In genomic region chr11:66371627-66372415, GRCh38 we compare ENCODE assay signal across 8 cellular contexts. TPM values are rescaled to one million over a fixed set of nuclear protein-coding genes. Genes with fewer than 3 reads are reported as not detected.
A peak's percentile ranks its signal among the peaks of the same experiment; 100 is the strongest.
DNase-seq lines count a peak whose midpoint lies in the region; ATAC-seq, FAIRE-seq and TF ChIP-seq lines count a peak whose summit lies in the region.

TSS of gene SLC29A2 (minus strand) at chr11:66371760. CDS start at chr11:66371591, 169 bp downstream.

- H3K27ac ChIP-seq in skeletal muscle tissue (ENCODE audit: low read depth, low read length), result peak within 1 kb of the TSS; percentile 81

- peak within 1 kb of the TSS; percentile 72 for H3K4me3 ChIP-seq in H7 (ENCODE audit: insufficient read depth, low read depth, low read length)
- peak within 1 kb of the TSS; percentile 82 for H3K4me3 ChIP-seq in adipocyte (ENCODE audit: low read length)
- peak within 1 kb of the TSS; percentile 69 to 83 (median 80) for H3K4me3 ChIP-seq in skeletal muscle tissue (ENCODE audit: low read length in 3 of 3)

- DNase-seq in D721Med (ENCODE audit: insufficient read length, low spot score), result peak; percentile 75
- DNase-seq in H7, result peak; percentile 99
- DNase-seq in NCI-H1092 (lab: John Stamatoyannopoulos, UW), result peak; percentile 72
- DNase-seq in adipocyte (ENCODE audit: low read depth), result peak; percentile 65
- DNase-seq in iPS DF 19.7 (ENCODE audit: low read depth, low spot score), result peak; percentile 79
- DNase-seq in EL, result no peak

- peak; percentile 67 for ATAC-seq in SK-N-SH treated with all-trans-retinoic acid at 6 μM for 48 hours

- peak within 1 kb of the TSS; percentile 78 for H3K9ac ChIP-seq in adipocyte (ENCODE audit: low read length)
- H3K9ac ChIP-seq in skeletal muscle tissue (ENCODE audit: low read depth in 1 of 3, low read length in 3 of 3), result peak within 1 kb of the TSS; percentile 72 to 83 (median 74)

- no peaks in the 10 kb centered on the region for H3K27me3 ChIP-seq in H7 (ENCODE audit: control insufficient read depth, insufficient read depth, low read length)
- H3K27me3 ChIP-seq in adipocyte (replicated peaks; ENCODE audit: control insufficient read depth, insufficient read depth, low read length), result peaks cover 1% of the 10 kb centered on the region
- no peaks in the 10 kb centered on the region for H3K27me3 ChIP-seq in skeletal muscle tissue (ENCODE audit: control insufficient read depth in 3 of 3, insufficient read depth in 3 of 3, low read length in 3 of 3)

- no peak for TF ChIP-seq CTCF in D721Med (IDR thresholded peaks at IDR 0.05; ENCODE audit: insufficient read depth, missing control alignments)

- no peaks in the 10 kb centered on the region for H3K9me3 ChIP-seq in adipocyte (ENCODE audit: control insufficient read depth, low read length)
- no peaks in the 10 kb centered on the region for H3K9me3 ChIP-seq in skeletal muscle tissue (ENCODE audit: control insufficient read depth in 3 of 3, low read length in 3 of 3)

- no peak for FAIRE-seq in D721Med (lab: Jason Lieb, UNC)

- peaks cover 26% of the 10 kb centered on the region for H3K36me3 ChIP-seq in H7 (replicated peaks; ENCODE audit: control insufficient read depth, insufficient read depth, low read length)
- no peaks in the 10 kb centered on the region for H3K36me3 ChIP-seq in adipocyte (ENCODE audit: control insufficient read depth, insufficient read depth, low read length, severe bottlenecking)
- peaks cover 17 to 22% (median 17%) of the 10 kb centered on the region in 3 donors for H3K36me3 ChIP-seq in skeletal muscle tissue (ENCODE audit: control insufficient read depth in 3 of 3, insufficient read depth in 3 of 3, low read length in 3 of 3)

- peaks cover 37% of the 10 kb centered on the region for H3K4me1 ChIP-seq in adipocyte (ENCODE audit: control insufficient read depth, insufficient read depth, low read length)
- H3K4me1 ChIP-seq in skeletal muscle tissue (ENCODE audit: control insufficient read depth in 3 of 3, insufficient read depth in 3 of 3, low read length in 3 of 3), result peaks cover 44 to 49% (median 48%) of the 10 kb centered on the region in 3 donors

TF ChIP-seq in SK-N-SH treated with all-trans-retinoic acid at 6 μM for 48 hours, 23 proteins besides CTCF, POLR2A, EP300 and RAD21:
- TF ChIP-seq PATZ1 (CRISPR knock-in tag; IDR thresholded peaks at IDR 0.05; ENCODE audit: borderline replicate concordance) (0 out of 2 replicates have a peak, but pooled peaks have one; percentile 31), PPARA (CRISPR knock-in tag; IDR thresholded peaks at IDR 0.05; ENCODE audit: borderline replicate concordance) (no peak), ARNTL (CRISPR knock-in tag; IDR thresholded peaks at IDR 0.05; ENCODE audit: borderline replicate concordance, low read depth) (no peak)

RNA-seq across cellular contexts. Expression of gene SLC29A2, which starts in this region (rescaled TPM):
- 23.8 and 32.1 TPM in 2 replicates for total RNA-seq in H7 (2014; rRNA removed; shearing (Covaris generic))
- 4.2 TPM for total RNA-seq in skeletal muscle tissue
